In the genomic region with DNA sequence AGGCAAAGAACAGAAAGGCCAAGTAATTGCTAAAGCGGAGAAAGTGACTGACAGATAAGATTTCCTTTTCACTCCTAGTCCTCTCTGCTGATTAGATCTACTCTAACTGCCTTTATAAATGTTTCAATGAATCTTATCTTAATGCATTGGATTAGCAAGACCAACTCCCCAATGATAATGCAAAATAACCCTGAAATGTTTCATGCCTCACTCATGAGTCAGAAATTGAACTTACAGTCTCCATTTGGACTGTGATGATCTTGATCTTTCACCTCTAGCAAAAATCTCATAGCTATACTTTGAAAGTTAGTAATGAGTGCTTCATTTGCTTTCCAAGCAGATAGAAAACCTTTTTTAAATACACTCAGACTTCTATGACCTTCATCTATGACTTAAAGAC, we compare ENCODE assay signal across 13 cellular contexts. TPM values are rescaled to one million over a fixed set of nuclear protein-coding genes. Genes with fewer than 3 reads are reported as not detected.
A peak's percentile ranks its signal among the peaks of the same experiment; 100 is the strongest.
DNase-seq lines count a peak whose midpoint lies in the region; ATAC-seq and TF ChIP-seq lines count a peak whose summit lies in the region.
"Had no signal": no experiment of that assay in that cellular context is flagged by ENCODE, and none has a peak within 500 bp of the region (broad histone marks: within the 10 kb centered on the region; RNA-seq: fewer than 3 reads in every experiment).

No MANE protein-coding gene starts in this region.

- no TSS peak for BruUV-seq in PC-3 (replicated peaks; lab: Mats Ljungman, UMichigan)

- POLR2A ChIA-PET in activated CD4-positive, alpha-beta T cell treated with anti-CD3 and anti-CD28 coated beads for 36 hours (lab: Charles Lee): no interaction called here
- POLR2A ChIA-PET in PC-3 (lab: Charles Lee; ENCODE audit: unreplicated experiment): no interaction called here

- peaks cover 12% of the 10 kb centered on the region for H3K4me1 ChIP-seq in PC-3 (ENCODE audit: insufficient read depth, low read length)
- H3K4me1 ChIP-seq in skeletal muscle satellite cell (ENCODE audit: control insufficient read depth, insufficient read depth, low read length): peaks cover 13% of the 10 kb centered on the region
- H3K4me1 ChIP-seq: left ventricle myocardium inferior, transverse colon had no signal

- no peaks in the 10 kb centered on the region for H3K27me3 Mint-ChIP-seq in activated CD4-positive, alpha-beta T cell treated with anti-CD3 and anti-CD28 coated beads for 36 hours

- no peak overlapping the region for H3K27ac Mint-ChIP-seq in activated CD4-positive, alpha-beta T cell treated with anti-CD3 and anti-CD28 coated beads for 36 hours

- H3K9ac ChIP-seq in PC-3 (ENCODE audit: low read length) (no peak overlapping the region), skeletal muscle satellite cell (ENCODE audit: low read depth, low read length) (no peak overlapping the region)

- no peak overlapping the region for H3K4me2 ChIP-seq in PC-3 (ENCODE audit: low read length)
- H3K4me2 ChIP-seq in skeletal muscle satellite cell (ENCODE audit: low read length): peak overlapping the region; percentile 8

- no peaks in the 10 kb centered on the region for H3K79me2 ChIP-seq in PC-3 (ENCODE audit: low read length)

- no peaks in the 10 kb centered on the region for H3F3A ChIP-seq in PC-3 (ENCODE audit: low read length, unreplicated experiment)

- peaks cover 10% of the 10 kb centered on the region for H3K36me3 Mint-ChIP-seq in activated CD4-positive, alpha-beta T cell treated with anti-CD3 and anti-CD28 coated beads for 36 hours (ENCODE audit: low read depth)

- no peak overlapping the region for H2AFZ ChIP-seq in PC-3 (ENCODE audit: low read length)

- H3K4me3 ChIP-seq in PC-3 (ENCODE audit: low read length): no peak overlapping the region
- H3K4me3 ChIP-seq in epithelial cell of esophagus (ENCODE audit: low read length): no peak overlapping the region
- H3K4me3 ChIP-seq in skeletal muscle satellite cell (ENCODE audit: low read length): no peak overlapping the region
- H3K4me3 ChIP-seq: left ventricle myocardium inferior, transverse colon had no signal

- peak; percentile 89 for ATAC-seq in activated CD4-positive, alpha-beta T cell treated with anti-CD3 and anti-CD28 coated beads for 36 hours
- ATAC-seq in PC-3 (no peak), HG03460 (IDR thresholded peaks at IDR 0.05; ENCODE audit: unreplicated experiment) (no peak)
- ATAC-seq: CD8-positive, alpha-beta T cell had no signal

- peaks cover 24% of the 10 kb centered on the region for H3K4me1 Mint-ChIP-seq in activated CD4-positive, alpha-beta T cell treated with anti-CD3 and anti-CD28 coated beads for 36 hours

- H3K4me3 Mint-ChIP-seq in activated CD4-positive, alpha-beta T cell treated with anti-CD3 and anti-CD28 coated beads for 36 hours: no peak overlapping the region
- H3K4me3 Mint-ChIP-seq: CD8-positive, alpha-beta T cell had no signal

- no peak for DNase-seq in activated CD4-positive, alpha-beta T cell treated with anti-CD3 and anti-CD28 coated beads for 36 hours
- no peak for DNase-seq in activated CD4-positive, alpha-beta T cell treated with anti-CD3 and anti-CD28 coated beads for 1 hour
- peak; percentile 50 for DNase-seq in PC-3
- DNase-seq in epithelial cell of esophagus (ENCODE audit: low read depth): peak; percentile 33
- no peak for DNase-seq in stimulated activated CD4-positive, alpha-beta T cell treated with anti-CD3 and anti-CD28 coated beads, Interleukin-2, amount 100 ng/mL, for 24 hours
- no peak for DNase-seq in NCI-H1694 treated with DMSO at 0.1 percent for 48 hours (lab: John Stamatoyannopoulos, UW)
- DNase-seq: CD8-positive, alpha-beta T cell; left ventricle myocardium inferior; NCI-H1105 treated with DMSO at 0.1 percent for 48 hours; transverse colon had no signal

- no peaks in the 10 kb centered on the region for H3K9me2 ChIP-seq in PC-3 (replicated peaks; ENCODE audit: low read length)

- no peaks in the 10 kb centered on the region for H4K20me1 ChIP-seq in PC-3 (ENCODE audit: low read length)

- no peak for TF ChIP-seq CTCF in PC-3 (conservative IDR thresholded peaks at IDR 0.05; ENCODE audit: low read depth, low read length)
- no peak for TF ChIP-seq CTCF in epithelial cell of esophagus (IDR thresholded peaks at IDR 0.05; ENCODE audit: insufficient read depth, low read depth, low read length, missing control alignments)

- H3K27ac ChIP-seq in PC-3 (ENCODE audit: low read length): no peak overlapping the region
- H3K27ac ChIP-seq: left ventricle myocardium inferior, transverse colon, VCaP had no signal

- no peaks in the 10 kb centered on the region for H3K27me3 ChIP-seq in PC-3 (ENCODE audit: low read length)
- H3K27me3 ChIP-seq in skeletal muscle satellite cell (ENCODE audit: control insufficient read depth, insufficient read depth, low read length): no peaks in the 10 kb centered on the region
- H3K27me3 ChIP-seq: transverse colon had no signal

- H3K9me3 ChIP-seq in PC-3 (ENCODE audit: low read length): no peaks in the 10 kb centered on the region
- H3K9me3 ChIP-seq in skeletal muscle satellite cell (replicated peaks; ENCODE audit: low read length): no peaks in the 10 kb centered on the region
- H3K9me3 ChIP-seq: left ventricle myocardium inferior, transverse colon had no signal

- H3K9me3 Mint-ChIP-seq in activated CD4-positive, alpha-beta T cell treated with anti-CD3 and anti-CD28 coated beads for 36 hours (ENCODE audit: low read depth): no peaks in the 10 kb centered on the region
- H3K9me3 Mint-ChIP-seq: CD8-positive, alpha-beta T cell had no signal

- CTCF ChIA-PET in activated CD4-positive, alpha-beta T cell treated with anti-CD3 and anti-CD28 coated beads for 36 hours (lab: Charles Lee): interaction anchor here (1.1 to 1.7 kb wide), 4 partner anchors 9 to 123 kb away, joined by 3 to 4 read pairs (median 4); no protein-coding TSS in a partner anchor
- CTCF ChIA-PET in PC-3 (lab: Charles Lee): no interaction called here

- intact Hi-C loops in activated CD4-positive, alpha-beta T cell treated with anti-CD3 and anti-CD28 coated beads for 36 hours (cut with DNase I, micrococcal nuclease): no loop called here
- intact Hi-C loops in PC-3 (cut with micrococcal nuclease): no loop called here

- H3K36me3 ChIP-seq in PC-3 (ENCODE audit: low read depth, low read length) (no peaks in the 10 kb centered on the region), skeletal muscle satellite cell (ENCODE audit: insufficient read depth, low read length) (no peaks in the 10 kb centered on the region)
- H3K36me3 ChIP-seq: left ventricle myocardium inferior, transverse colon had no signal

RNA-seq across cellular contexts. Expression of a gene that starts 26.5 kb away (rescaled TPM):
- 10 to 100 TPM; 16.5 to 19.2 TPM for total RNA-seq in activated CD4-positive, alpha-beta T cell treated with anti-CD3 and anti-CD28 coated beads for 36 hours
- 9.1 and 9.5 TPM in 2 replicates for total RNA-seq in PC-3 (2014; rRNA removed)
- total RNA-seq in skeletal muscle satellite cell (2012; rRNA removed): 9.6 and 12.4 TPM in 2 replicates

Comparison
In these comparisons a context has a peak if more than half of its experiments do, and no peak if none do; other contexts are left out.
1. DNase-seq: peak in PC-3 (single experiment) and epithelial cell of esophagus (single experiment); none in activated CD4-positive, alpha-beta T cell treated with anti-CD3 and anti-CD28 coated beads for 36 hours (single experiment), activated CD4-positive, alpha-beta T cell treated with anti-CD3 and anti-CD28 coated beads for 1 hour (single experiment), stimulated activated CD4-positive, alpha-beta T cell treated with anti-CD3 and anti-CD28 coated beads, Interleukin-2, amount 100 ng/mL, for 24 hours (0 of 2) and NCI-H1694 treated with DMSO at 0.1 percent for 48 hours (single experiment).